Comparison of ENCODE assay signal across 9 cellular contexts in the genomic region with DNA sequence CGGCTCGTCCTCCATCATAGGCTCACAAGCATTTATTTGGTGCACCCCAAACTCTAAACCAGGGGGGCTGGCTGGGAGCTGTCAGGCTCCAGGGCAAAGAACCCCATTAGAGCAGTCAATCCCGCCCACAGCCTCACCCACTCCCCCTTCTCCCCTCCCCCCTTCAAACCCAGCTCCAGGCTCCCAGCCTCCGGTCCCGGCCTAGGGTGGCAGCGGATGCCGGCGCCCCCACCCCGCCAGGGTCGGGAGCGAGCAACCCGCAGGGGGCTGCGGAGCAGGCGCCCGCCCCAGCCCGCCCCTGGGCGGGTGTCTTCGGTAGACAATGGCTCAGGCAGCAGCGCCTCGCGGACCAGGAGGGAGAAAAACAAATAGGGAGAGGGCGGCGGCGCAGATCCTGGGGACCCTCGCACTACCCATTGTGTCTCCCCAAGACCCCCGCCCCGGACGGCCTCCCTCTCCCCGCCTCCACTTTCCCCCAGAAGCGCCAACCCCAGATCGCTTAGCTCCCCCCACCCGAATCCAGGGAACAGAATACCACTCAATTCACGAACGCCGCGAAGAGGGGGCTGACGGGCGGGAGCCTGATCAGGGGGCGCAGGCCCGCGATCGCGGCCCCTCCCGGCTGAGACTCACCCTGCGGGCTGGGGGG. TPM values are rescaled to one million over a fixed set of nuclear protein-coding genes. Genes with fewer than 3 reads are reported as not detected.
DNase-seq lines count a peak whose midpoint lies in the region; ATAC-seq, FAIRE-seq and TF ChIP-seq lines count a peak whose summit lies in the region.
"Had no signal": no experiment of that assay in that cellular context is flagged by ENCODE, and none has a peak within 500 bp of the region (broad histone marks: within the 10 kb centered on the region; RNA-seq: fewer than 3 reads in every experiment).

No MANE protein-coding gene starts in this region.

- H3K9me3 Mint-ChIP-seq in CD4-positive, alpha-beta T cell: no peaks in the 10 kb centered on the region
- H3K9me3 Mint-ChIP-seq in HFFc6: no peaks in the 10 kb centered on the region
- H3K9me3 Mint-ChIP-seq in activated T-cell treated with anti-CD3 and anti-CD28 coated beads, Interleukin-2, amount 50 U/mL, for 72 hours: no peaks in the 10 kb centered on the region

- peak; percentile 35 for ATAC-seq in CD4-positive, alpha-beta T cell (ENCODE audit: poor library complexity)
- ATAC-seq in activated T-cell treated with anti-CD3 and anti-CD28 coated beads, Interleukin-2, amount 50 U/mL, for 72 hours (replicated peaks in 1 of 2): peak; percentile 46 to 55
- ATAC-seq in left cardiac atrium (peak; percentile 38 to 59), sciatic nerve (peak; percentile 29), GM21367 (IDR thresholded peaks at IDR 0.05; ENCODE audit: unreplicated experiment) (no peak)

- H3K27me3 Mint-ChIP-seq in CD4-positive, alpha-beta T cell: peaks cover 50% of the 10 kb centered on the region
- peaks cover 31% of the 10 kb centered on the region for H3K27me3 Mint-ChIP-seq in HFFc6 (ENCODE audit: insufficient read depth)
- peaks cover 47% of the 10 kb centered on the region for H3K27me3 Mint-ChIP-seq in activated T-cell treated with anti-CD3 and anti-CD28 coated beads, Interleukin-2, amount 50 U/mL, for 72 hours (ENCODE audit: low read depth)

- POLR2A ChIA-PET in CD4-positive, alpha-beta T cell (lab: Charles Lee): interaction anchor here (0.7 to 2.1 kb wide), 5 partner anchors 9 to 187 kb away, joined by 3 to 14 read pairs (median 6); a partner anchor contains a TSS

- FAIRE-seq in GM19239 (lab: Jason Lieb, UNC): no peak

- H3K36me3 Mint-ChIP-seq in CD4-positive, alpha-beta T cell (ENCODE audit: low read depth): no peaks in the 10 kb centered on the region
- H3K36me3 Mint-ChIP-seq in HFFc6 (ENCODE audit: low read depth): no peaks in the 10 kb centered on the region
- no peaks in the 10 kb centered on the region for H3K36me3 Mint-ChIP-seq in activated T-cell treated with anti-CD3 and anti-CD28 coated beads, Interleukin-2, amount 50 U/mL, for 72 hours (ENCODE audit: insufficient read depth in 2 of 2)

- H3K9me3 ChIP-seq in CD4-positive, alpha-beta T cell (ENCODE audit: control insufficient read depth, low read length): no peaks in the 10 kb centered on the region

- no peak for TF ChIP-seq CTCF in CD4-positive, alpha-beta T cell (IDR thresholded peaks at IDR 0.05)
- TF ChIP-seq CTCF in HFFc6 (IDR thresholded peaks at IDR 0.05): no peak

- H3K4me3 Mint-ChIP-seq in CD4-positive, alpha-beta T cell: peak overlapping the region; percentile 76
- peak overlapping the region; percentile 84 for H3K4me3 Mint-ChIP-seq in HFFc6
- H3K4me3 Mint-ChIP-seq in activated T-cell treated with anti-CD3 and anti-CD28 coated beads, Interleukin-2, amount 50 U/mL, for 72 hours: peak overlapping the region; percentile 72 to 77

- H3K4me1 Mint-ChIP-seq in CD4-positive, alpha-beta T cell (ENCODE audit: low read depth): peaks cover 8% of the 10 kb centered on the region
- H3K4me1 Mint-ChIP-seq in HFFc6 (ENCODE audit: low read depth): peaks cover 14% of the 10 kb centered on the region; the same call in 1 of the 2 replicates
- no peaks in the 10 kb centered on the region for H3K4me1 Mint-ChIP-seq in activated T-cell treated with anti-CD3 and anti-CD28 coated beads, Interleukin-2, amount 50 U/mL, for 72 hours (ENCODE audit: low read depth)

- CTCF ChIA-PET in CD4-positive, alpha-beta T cell (lab: Charles Lee): interaction anchor here (0.5 to 1.5 kb wide), 9 partner anchors 9 to 403 kb away, joined by 3 to 10 read pairs (median 4); a partner anchor contains a TSS

- peaks cover 21% of the 10 kb centered on the region for H3K27me3 ChIP-seq in CD4-positive, alpha-beta T cell (ENCODE audit: control insufficient read depth, insufficient read depth, low read length)

- DNase-seq in CD4-positive, alpha-beta T cell: no peak
- DNase-seq in HFFc6: no peak
- DNase-seq in activated T-cell treated with anti-CD3 and anti-CD28 coated beads, Interleukin-2, amount 50 U/mL, for 72 hours: peak in 1 of 2 donors; percentile 27
- no peak for DNase-seq in left cardiac atrium
- DNase-seq in sciatic nerve (ENCODE audit: low spot score): no peak
- no peak for DNase-seq in SK-N-DZ (ENCODE audit: low spot score)
- no peak for DNase-seq in GM19239 (ENCODE audit: insufficient read length, low spot score)

- intact Hi-C loops in CD4-positive, alpha-beta T cell (cut with DNase I, micrococcal nuclease): no loop called here
- intact Hi-C loops in left cardiac atrium (cut with DNase I) (no loop called here), sciatic nerve (cut with DNase I) (no loop called here)

- H3K27ac ChIP-seq in CD4-positive, alpha-beta T cell (ENCODE audit: low read depth, low read length): no peak overlapping the region

- H3K27ac Mint-ChIP-seq in CD4-positive, alpha-beta T cell: no peak overlapping the region
- no peak overlapping the region for H3K27ac Mint-ChIP-seq in HFFc6
- no peak overlapping the region for H3K27ac Mint-ChIP-seq in activated T-cell treated with anti-CD3 and anti-CD28 coated beads, Interleukin-2, amount 50 U/mL, for 72 hours

RNA-seq across cellular contexts. Expression of a gene that starts 0.6 kb away (rescaled TPM):
- total RNA-seq in CD4-positive, alpha-beta T cell: under 1 TPM; 0.08 to 0.19 TPM
- total RNA-seq in HFFc6 (2021; fragmentation: NEBNext Ultra II Directional; extraction: Animal tissue kit (Norgen Biotek cat#: 25700)): 1 to 10 TPM; 1.6 to 1.9 (median 1.8) TPM
- under 1 TPM; 0.14 to 0.41 TPM for total RNA-seq in activated T-cell treated with anti-CD3 and anti-CD28 coated beads, Interleukin-2, amount 50 U/mL, for 72 hours
- total RNA-seq in left cardiac atrium: 1 to 10 TPM; 1.2 to 2.4 TPM
- total RNA-seq in sciatic nerve: 3.7 TPM
- polyA plus RNA-seq in SK-N-DZ (2014; cell fraction: cytosol; rRNA removed): 56.5 and 58.8 TPM in 2 replicates
- 32.7 and 44.7 TPM in 2 replicates for polyA plus RNA-seq in SK-N-DZ (2014; cell fraction: nucleus; rRNA removed)

RNA-seq across cellular contexts. Expression of a gene that starts 18.0 kb away (rescaled TPM):
- total RNA-seq in CD4-positive, alpha-beta T cell: 10 to 100 TPM; 15.3 to 16.1 TPM
- total RNA-seq in HFFc6 (2021; fragmentation: NEBNext Ultra II Directional; extraction: Animal tissue kit (Norgen Biotek cat#: 25700)): 100 to 1,000 TPM; 186 to 249 (median 221) TPM
- total RNA-seq in activated T-cell treated with anti-CD3 and anti-CD28 coated beads, Interleukin-2, amount 50 U/mL, for 72 hours: 10 to 100 TPM; 57.8 to 58.7 TPM
- total RNA-seq in left cardiac atrium (100 to 1,000 TPM; 190 to 206 TPM), sciatic nerve (169 TPM)
- 85.7 and 87.8 TPM in 2 replicates for polyA plus RNA-seq in SK-N-DZ (2014; cell fraction: cytosol; rRNA removed)
- 83.0 and 119 TPM in 2 replicates for polyA plus RNA-seq in SK-N-DZ (2014; cell fraction: nucleus; rRNA removed)

RNA-seq across cellular contexts. Expression of a gene that starts 26.4 kb away (rescaled TPM):
- under 1 TPM; 0.85 to 0.87 TPM for total RNA-seq in CD4-positive, alpha-beta T cell
- total RNA-seq in HFFc6 (2021; fragmentation: NEBNext Ultra II Directional; extraction: Animal tissue kit (Norgen Biotek cat#: 25700)): under 1 TPM in 2 of 6 experiments, not detected in 4; 0.18 to 0.19 TPM
- total RNA-seq in activated T-cell treated with anti-CD3 and anti-CD28 coated beads, Interleukin-2, amount 50 U/mL, for 72 hours: 1 to 10 TPM; 2.1 to 3.2 TPM
- total RNA-seq in left cardiac atrium (1 to 10 TPM; 2.4 to 2.7 TPM), sciatic nerve (6.2 TPM)
- 4.4 and 7.4 TPM in 2 replicates for polyA plus RNA-seq in SK-N-DZ (2014; cell fraction: cytosol; rRNA removed)
- 8.1 and 19.5 TPM in 2 replicates for polyA plus RNA-seq in SK-N-DZ (2014; cell fraction: nucleus; rRNA removed)

RNA-seq across cellular contexts. Expression of a gene that starts 38.5 kb away (rescaled TPM):
- 10 to 100 TPM; 55.5 to 65.5 TPM for total RNA-seq in CD4-positive, alpha-beta T cell
- 100 to 1,000 TPM in 5 of 6 experiments, 10 to 100 TPM in 1; 94.8 to 116 (median 108) TPM for total RNA-seq in HFFc6 (2021; fragmentation: NEBNext Ultra II Directional; extraction: Animal tissue kit (Norgen Biotek cat#: 25700))
- 10 to 100 TPM; 83.6 to 97.2 TPM for total RNA-seq in activated T-cell treated with anti-CD3 and anti-CD28 coated beads, Interleukin-2, amount 50 U/mL, for 72 hours
- total RNA-seq in left cardiac atrium (10 to 100 TPM; 60.9 to 62.5 TPM), sciatic nerve (91.6 TPM)
- 174 and 211 TPM in 2 replicates for polyA plus RNA-seq in SK-N-DZ (2014; cell fraction: cytosol; rRNA removed)
- 298 and 413 TPM in 2 replicates for polyA plus RNA-seq in SK-N-DZ (2014; cell fraction: nucleus; rRNA removed)

RNA-seq across cellular contexts. Expression of a gene that starts 54.7 kb away (rescaled TPM):
- not detected for total RNA-seq in CD4-positive, alpha-beta T cell
- total RNA-seq in HFFc6 (2021; fragmentation: NEBNext Ultra II Directional; extraction: Animal tissue kit (Norgen Biotek cat#: 25700)): under 1 TPM in 1 of 6 experiments, not detected in 5; 0.17 TPM
- total RNA-seq in activated T-cell treated with anti-CD3 and anti-CD28 coated beads, Interleukin-2, amount 50 U/mL, for 72 hours: 1 to 10 TPM in 1 of 2 donors, under 1 TPM in 1; 0.35 to 1.4 TPM
- total RNA-seq in left cardiac atrium (1 to 10 TPM in 1 of 2 donors, under 1 TPM in 1; 0.85 to 1.0 TPM), sciatic nerve (2.9 TPM)
- polyA plus RNA-seq in SK-N-DZ (2014; cell fraction: cytosol; rRNA removed): 69.8 TPM in 2 replicates
- 158 and 175 TPM in 2 replicates for polyA plus RNA-seq in SK-N-DZ (2014; cell fraction: nucleus; rRNA removed)
- total RNA-seq: NCI-H460 had no signal
